1 cellular context compared by ENCODE assay signal in the genomic region with DNA sequence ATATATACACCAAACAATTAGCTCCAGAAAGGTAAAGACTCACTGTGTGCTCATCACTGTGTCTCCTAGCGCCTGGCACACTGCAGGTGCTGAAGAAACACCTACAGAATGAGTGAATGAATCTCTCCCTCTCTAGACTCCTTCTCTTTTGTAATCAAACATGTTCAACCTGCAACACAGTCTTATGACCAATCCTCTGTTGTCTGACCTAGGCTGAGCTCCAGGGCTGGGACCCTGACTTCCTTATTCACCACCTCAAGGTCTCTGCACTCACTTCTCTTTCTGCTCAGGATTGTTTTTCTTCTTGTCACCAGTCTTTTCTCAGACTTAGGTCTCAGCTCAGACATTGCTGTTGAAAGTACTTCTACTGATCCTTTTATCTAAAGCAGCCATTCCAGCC.
TF ChIP-seq lines count a peak whose summit lies in the region.

No MANE protein-coding gene starts in this region.

TF ChIP-seq in GM12878, 131 proteins besides CTCF, POLR2A, EP300 and RAD21:
- TF ChIP-seq LARP7 (IDR thresholded peaks at IDR 0.05), result no peak
- TF ChIP-seq SPI1 (IDR thresholded peaks at IDR 0.05; ENCODE audit: borderline replicate concordance, insufficient read depth, low read depth, low read length), result peak; percentile 33; the same call in 1 of the 2 replicates
TF ChIP-seq in GM12878: peak in this region for 1.
